Comparison of ENCODE assay signal across 8 cellular contexts in the genomic region with DNA sequence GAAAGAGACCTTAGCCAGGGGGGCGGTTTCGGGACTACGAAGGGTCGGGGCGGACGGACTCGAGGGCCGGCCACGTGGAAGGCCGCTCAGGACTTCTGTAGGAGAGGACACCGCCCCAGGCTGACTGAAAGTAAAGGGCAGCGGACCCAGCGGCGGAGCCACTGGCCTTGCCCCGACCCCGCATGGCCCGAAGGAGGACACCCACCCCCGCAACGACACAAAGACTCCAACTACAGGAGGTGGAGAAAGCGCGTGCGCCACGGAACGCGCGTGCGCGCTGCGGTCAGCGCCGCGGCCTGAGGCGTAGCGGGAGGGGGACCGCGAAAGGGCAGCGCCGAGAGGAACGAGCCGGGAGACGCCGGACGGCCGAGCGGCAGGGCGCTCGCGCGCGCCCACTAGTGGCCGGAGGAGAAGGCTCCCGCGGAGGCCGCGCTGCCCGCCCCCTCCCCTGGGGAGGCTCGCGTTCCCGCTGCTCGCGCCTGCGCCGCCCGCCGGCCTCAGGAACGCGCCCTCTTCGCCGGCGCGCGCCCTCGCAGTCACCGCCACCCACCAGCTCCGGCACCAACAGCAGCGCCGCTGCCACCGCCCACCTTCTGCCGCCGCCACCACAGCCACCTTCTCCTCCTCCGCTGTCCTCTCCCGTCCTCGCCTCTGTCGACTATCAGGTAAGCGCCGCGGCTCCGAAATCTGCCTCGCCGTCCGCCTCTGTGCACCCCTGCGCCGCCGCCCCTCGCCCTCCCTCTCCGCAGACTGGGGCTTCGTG.
DNase-seq lines count a peak whose midpoint lies in the region; ATAC-seq and TF ChIP-seq lines count a peak whose summit lies in the region.

A gene (plus strand): TSS at position 533 of the 763 bp plus-strand sequence. CDS start 67,784 bp downstream, outside the sequence.

- H3K4me3 ChIP-seq in GM12865 (ENCODE audit: low read depth, low read length) = peak within 1 kb of the TSS; percentile 58

- DNase-seq in GM12865 (ENCODE audit: low read depth) (peak; percentile 86), NCI-H345 treated with DMSO at 0.1 percent for 48 hours (lab: John Stamatoyannopoulos, UW; ENCODE audit: unreplicated experiment) (peak; percentile 81), kidney glomerular epithelial cell (lab: John Stamatoyannopoulos, UW) (peak; percentile 80)
- peak; percentile 74 to 84 for DNase-seq in activated CD4-positive, alpha-beta T cell treated with anti-CD3 and anti-CD28 coated beads for 4 hours
- DNase-seq in stimulated activated CD4-positive, alpha-beta T cell treated with anti-CD3 and anti-CD28 coated beads, Interleukin-15, amount 100 ng/mL, for 1 hour (ENCODE audit: low read depth in 1 of 2, low spot score in 1 of 2) = peak; percentile 70 to 75

- ATAC-seq in HG03139 (IDR thresholded peaks at IDR 0.05; ENCODE audit: unreplicated experiment) (peak; percentile 73), GM21447 (IDR thresholded peaks at IDR 0.05; ENCODE audit: unreplicated experiment) (no peak)

- peak within 1 kb of the TSS; percentile 94 for H3K27ac ChIP-seq in cingulate gyrus (ENCODE audit: low read depth, low read length)

- peak; percentile 91 for TF ChIP-seq CTCF in GM12865 (IDR thresholded peaks at IDR 0.05; ENCODE audit: insufficient read depth, low read depth, low read length, missing control alignments)
